ENCODE assay signal across 16 cellular contexts in the genomic region with DNA sequence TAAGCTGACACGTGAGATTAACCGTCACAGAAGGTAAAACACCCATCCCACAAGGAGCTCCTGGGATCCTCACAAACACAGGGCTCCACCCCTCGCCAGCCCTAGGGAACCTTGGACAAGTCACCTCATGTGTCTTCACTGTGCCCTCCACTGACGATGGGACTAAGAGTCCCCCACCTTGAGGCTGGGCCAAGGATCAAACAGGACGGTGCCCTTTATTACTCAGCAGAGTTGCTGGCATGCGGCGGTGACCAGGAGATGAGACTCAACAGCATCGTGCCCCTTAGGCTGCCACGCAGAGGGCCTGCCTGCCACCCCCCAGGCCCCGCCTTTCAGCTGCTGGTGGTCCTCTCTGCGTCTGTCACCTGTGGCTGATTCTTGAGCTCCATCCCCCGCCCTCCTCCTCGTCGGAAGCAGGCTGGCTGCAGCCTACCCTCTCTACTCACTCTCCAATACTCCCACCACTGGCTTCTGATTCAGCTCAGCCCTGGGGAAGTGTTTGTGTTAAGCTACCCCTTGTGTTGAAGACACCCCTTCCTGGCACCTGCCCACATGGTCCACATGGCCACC.
"Had no signal": no experiment of that assay in that cellular context is flagged by ENCODE, and none has a peak within 500 bp of the region (broad histone marks: within the 10 kb centered on the region; RNA-seq: fewer than 3 reads in every experiment).

No MANE protein-coding gene starts in this region.

- H3K27ac ChIP-seq: adrenal gland, heart left ventricle, spleen, thyroid gland had no signal

- H3K27me3 ChIP-seq: adrenal gland, heart left ventricle, thyroid gland had no signal

- H3K4me3 ChIP-seq: adrenal gland, heart left ventricle, spleen, thyroid gland had no signal

- H3K36me3 ChIP-seq: adrenal gland, heart left ventricle, spleen, thyroid gland had no signal

- H3K4me1 ChIP-seq: adrenal gland, heart left ventricle, spleen had no signal

- DNase-seq: activated B cell treated with CpG ODN at 0.5 μM for 24 hours; activated CD4-positive, alpha-beta T cell treated with anti-CD3 and anti-CD28 coated beads for 36 hours; activated CD4-positive, alpha-beta T cell treated with anti-CD3 and anti-CD28 coated beads, Interleukin-2, amount 50 U/mL, for 4 hours; activated CD8-positive, alpha-beta memory T cell treated with anti-CD3 and anti-CD28 coated beads for 24 hours; activated gamma-delta T cell treated with Interleukin-2 at 50 U/mL for 16 hours; cortex of kidney; heart left ventricle; mesenchymal stem cell; naive B cell; retina; spleen; stimulated activated CD4-positive, alpha-beta T cell treated with anti-CD3 and anti-CD28 coated beads, Interleukin-4, amount 100 ng/mL, for 24 hours; stimulated activated naive CD4-positive, alpha-beta T cell treated with Interleukin-2 at 50 U/mL for 16 hours; T1000; thyroid gland had no signal

- H3K9me3 ChIP-seq: adrenal gland, heart left ventricle, spleen, thyroid gland had no signal

- ATAC-seq: activated CD4-positive, alpha-beta T cell treated with anti-CD3 and anti-CD28 coated beads for 36 hours; heart left ventricle had no signal
